In the genomic region with DNA sequence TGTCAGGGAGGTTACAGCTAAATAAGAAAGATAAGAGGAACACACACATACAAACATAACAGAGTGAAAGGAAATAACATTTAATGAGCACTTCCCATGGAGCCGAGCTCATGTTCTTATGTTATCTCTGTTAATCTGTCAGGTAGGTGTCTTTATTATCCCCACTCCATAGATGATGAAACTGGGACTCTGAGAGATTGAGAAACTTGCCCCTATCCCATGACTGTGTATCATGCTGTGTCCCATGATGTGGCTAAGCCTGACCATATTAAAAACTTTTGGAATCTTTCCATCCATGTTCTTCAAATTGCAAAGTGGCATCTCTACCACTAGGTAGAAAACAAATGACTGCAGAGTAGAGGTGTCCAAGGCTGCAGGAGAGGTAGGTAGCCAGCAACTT, we compare ENCODE assay signal across 1 cellular context.
TF ChIP-seq lines count a peak whose summit lies in the region.

No MANE protein-coding gene starts in this region.

TF ChIP-seq in HCT116, 20 proteins besides CTCF, POLR2A, EP300 and RAD21:
- no peak for TF ChIP-seq ELF1 (IDR thresholded peaks at IDR 0.05; ENCODE audit: borderline replicate concordance, low read depth)
- no peak for TF ChIP-seq SP1 (IDR thresholded peaks at IDR 0.05; ENCODE audit: low read depth)
- no peak for TF ChIP-seq EZH2 (IDR thresholded peaks at IDR 0.05)
- TF ChIP-seq, protein P1, sequence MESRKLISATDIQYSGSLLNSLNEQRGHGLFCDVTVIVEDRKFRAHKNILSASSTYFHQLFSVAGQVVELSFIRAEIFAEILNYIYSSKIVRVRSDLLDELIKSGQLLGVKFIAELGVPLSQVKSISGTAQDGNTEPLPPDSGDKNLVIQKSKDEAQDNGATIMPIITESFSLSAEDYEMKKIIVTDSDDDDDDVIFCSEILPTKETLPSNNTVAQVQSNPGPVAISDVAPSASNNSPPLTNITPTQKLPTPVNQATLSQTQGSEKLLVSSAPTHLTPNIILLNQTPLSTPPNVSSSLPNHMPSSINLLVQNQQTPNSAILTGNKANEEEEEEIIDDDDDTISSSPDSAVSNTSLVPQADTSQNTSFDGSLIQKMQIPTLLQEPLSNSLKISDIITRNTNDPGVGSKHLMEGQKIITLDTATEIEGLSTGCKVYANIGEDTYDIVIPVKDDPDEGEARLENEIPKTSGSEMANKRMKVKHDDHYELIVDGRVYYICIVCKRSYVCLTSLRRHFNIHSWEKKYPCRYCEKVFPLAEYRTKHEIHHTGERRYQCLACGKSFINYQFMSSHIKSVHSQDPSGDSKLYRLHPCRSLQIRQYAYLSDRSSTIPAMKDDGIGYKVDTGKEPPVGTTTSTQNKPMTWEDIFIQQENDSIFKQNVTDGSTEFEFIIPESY (IDR thresholded peaks at IDR 0.05; ENCODE audit: extremely low read depth, insufficient replicate concordance, low read length) = no peak
- no peak for TF ChIP-seq CEBPB (IDR thresholded peaks at IDR 0.05; ENCODE audit: low read depth)
- no peak for TF ChIP-seq ZFX (IDR thresholded peaks at IDR 0.05)
- no peak for TF ChIP-seq CBX3 (IDR thresholded peaks at IDR 0.05; ENCODE audit: low read depth)
- TF ChIP-seq SIN3A (IDR thresholded peaks at IDR 0.05; ENCODE audit: low read depth) = no peak
- TF ChIP-seq, protein P2, sequence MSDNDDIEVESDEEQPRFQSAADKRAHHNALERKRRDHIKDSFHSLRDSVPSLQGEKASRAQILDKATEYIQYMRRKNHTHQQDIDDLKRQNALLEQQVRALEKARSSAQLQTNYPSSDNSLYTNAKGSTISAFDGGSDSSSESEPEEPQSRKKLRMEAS (IDR thresholded peaks at IDR 0.05) = no peak
- no peak for TF ChIP-seq YY1 (IDR thresholded peaks at IDR 0.05; ENCODE audit: extremely low read depth, insufficient replicate concordance, low read depth, low read length)
